Comparison of ENCODE assay signal across 27 cellular contexts in the genomic region with DNA sequence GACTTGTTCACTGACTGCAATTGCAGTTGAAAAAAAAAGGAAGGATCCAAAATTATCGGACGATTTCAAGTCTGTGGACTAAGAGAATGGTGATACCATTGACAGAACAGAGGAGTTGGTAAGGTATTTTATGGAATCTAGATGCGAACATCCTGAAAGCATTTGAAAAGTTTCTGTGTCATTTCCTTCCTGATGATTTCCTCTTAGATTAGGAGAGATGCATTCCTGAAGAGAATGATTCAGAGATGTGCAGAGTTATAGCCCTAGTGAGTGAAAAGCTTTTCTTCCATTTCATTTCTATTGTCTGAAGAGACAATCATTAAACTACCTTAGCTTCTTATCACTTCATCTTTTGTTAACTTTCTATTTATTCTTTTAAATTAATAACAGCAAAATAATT.
DNase-seq lines count a peak whose midpoint lies in the region; ATAC-seq, FAIRE-seq and TF ChIP-seq lines count a peak whose summit lies in the region.
"Had no signal": no experiment of that assay in that cellular context is flagged by ENCODE, and none has a peak within 500 bp of the region (broad histone marks: within the 10 kb centered on the region; RNA-seq: fewer than 3 reads in every experiment).

No MANE protein-coding gene starts in this region.

- H2AFZ ChIP-seq in IMR-90 (replicated peaks; ENCODE audit: low read length, poor library complexity): no peak overlapping the region

- H3K27ac ChIP-seq in IMR-90 (ENCODE audit: insufficient read depth, low read length): no peak overlapping the region
- H3K27ac ChIP-seq: adrenal gland, cardiac muscle cell, colonic mucosa, ovary, SJCRH30, spleen had no signal

- H3K79me1 ChIP-seq in IMR-90 (ENCODE audit: low read depth in 1 of 2, low read length in 2 of 2): no peaks in the 10 kb centered on the region

- no peaks in the 10 kb centered on the region; the same call in 1 of the 2 replicates for H3K9me3 ChIP-seq in IMR-90 (ENCODE audit: control insufficient read depth, insufficient read depth, low read length)
- H3K9me3 ChIP-seq: colonic mucosa, ovary, SJCRH30, spleen had no signal

- H3K56ac ChIP-seq in IMR-90 (ENCODE audit: extremely low read depth, insufficient read depth, low read length): no peak overlapping the region

- H3K4me3 ChIP-seq in IMR-90 (ENCODE audit: insufficient read depth, low read depth, low read length) (no peak overlapping the region), bronchial epithelial cell (ENCODE audit: low read depth, low read length) (no peak overlapping the region)
- H3K4me3 ChIP-seq: adrenal gland, cardiac muscle cell, colonic mucosa, GM12878, ovary, SJCRH30, spleen had no signal

- ATAC-seq in IMR-90 (ENCODE audit: low read depth): 0 out of 2 replicates have a peak, but pooled peaks have one; percentile 22
- ATAC-seq: activated T-cell treated with anti-CD3 and anti-CD28 coated beads, Interleukin-2, amount 50 U/mL, for 72 hours; GM12878; Panc1 had no signal

- H3K23ac ChIP-seq in IMR-90 (ENCODE audit: low read depth, low read length): no peak overlapping the region

- peaks cover 5% of the 10 kb centered on the region; the same call in 1 of the 2 replicates for H3K4me1 ChIP-seq in IMR-90 (ENCODE audit: control insufficient read depth, insufficient read depth, low read length)
- H3K4me1 ChIP-seq: colonic mucosa, SJCRH30, spleen had no signal

- H3K27me3 ChIP-seq in IMR-90 (ENCODE audit: control insufficient read depth, insufficient read depth, low read length): no peaks in the 10 kb centered on the region
- no peaks in the 10 kb centered on the region for H3K27me3 ChIP-seq in bronchial epithelial cell (ENCODE audit: control insufficient read depth, insufficient read depth, low read length)
- H3K27me3 ChIP-seq: adrenal gland, cardiac muscle cell, colonic mucosa, ovary, SJCRH30, spleen had no signal

- no peak overlapping the region for H4K8ac ChIP-seq in IMR-90 (ENCODE audit: low read depth in 2 of 2, low read length in 2 of 2)

- no peak for TF ChIP-seq POLR2A in IMR-90 (IDR thresholded peaks at IDR 0.05; ENCODE audit: low read depth, low read length)

- POLR2A ChIA-PET in IMR-90 (lab: Charles Lee; ENCODE audit: unreplicated experiment): no interaction called here

- H3K36me3 ChIP-seq in IMR-90 (ENCODE audit: control insufficient read depth, insufficient read depth, low read length): no peaks in the 10 kb centered on the region
- no peaks in the 10 kb centered on the region for H3K36me3 ChIP-seq in bronchial epithelial cell (ENCODE audit: control insufficient read depth, insufficient read depth, low read length)
- H3K36me3 ChIP-seq: adrenal gland, cardiac muscle cell, colonic mucosa, ovary, SJCRH30, spleen had no signal

- no peak overlapping the region for H2BK15ac ChIP-seq in IMR-90 (ENCODE audit: low read depth, low read length)

- no peaks in the 10 kb centered on the region for H4K20me1 ChIP-seq in IMR-90 (ENCODE audit: insufficient read depth, low read length)

- no peak overlapping the region for H2BK5ac ChIP-seq in IMR-90 (ENCODE audit: low read depth, low read length, poor library complexity, severe bottlenecking)

- WGBS in IMR-90 (ENCODE audit: extremely low coverage in 2 of 2, insufficient read length in 1 of 2), 2 experiments: 100% methylated on average over 2 of the region's 3 CpGs; no CpG with 5 or more reads in 1 of the 2 experiments

- H2AK9ac ChIP-seq in IMR-90 (replicated peaks; ENCODE audit: low read depth, low read length, poor library complexity): no peak overlapping the region

- CTCF ChIA-PET in IMR-90 (lab: Yijun Ruan, JAX): no interaction called here

- no peak overlapping the region for H3K18ac ChIP-seq in IMR-90 (ENCODE audit: low read depth, low read length)

- TF ChIP-seq RAD21 in IMR-90 (IDR thresholded peaks at IDR 0.05; ENCODE audit: low read length): no peak

- no peak overlapping the region for H4K5ac ChIP-seq in IMR-90 (ENCODE audit: low read depth, low read length)

- peak overlapping the region; percentile 40; the same call in 1 of the 2 replicates for H2BK20ac ChIP-seq in IMR-90 (ENCODE audit: low read depth, low read length)

- no peak for TF ChIP-seq CTCF in IMR-90 (conservative IDR thresholded peaks at IDR 0.05; ENCODE audit: low read depth, low read length)
- TF ChIP-seq CTCF in bronchial epithelial cell (IDR thresholded peaks at IDR 0.05; ENCODE audit: insufficient read depth, low read length, severe bottlenecking): no peak

- no peak overlapping the region for H3K14ac ChIP-seq in IMR-90 (replicated peaks; ENCODE audit: low read depth, low read length)

- in situ Hi-C loops in IMR-90 (cut with MboI; ENCODE audit: low sequenced_read_pairs): no loop called here

- DNase-seq in AG08395 (ENCODE audit: low spot score) (peak; percentile 12), IMR-90 (peak; percentile 35), bronchial epithelial cell (ENCODE audit: low read depth) (peak; percentile 8), lung microvascular endothelial cell (ENCODE audit: low read depth in 2 of 2) (peak; percentile 20 to 76), amniotic stem cell (lab: John Stamatoyannopoulos, UW) (no peak), NCI-H1694 treated with DMSO at 0.1 percent for 48 hours (lab: John Stamatoyannopoulos, UW) (no peak), RKO (ENCODE audit: low spot score) (no peak)
- no peak for DNase-seq in activated effector memory CD4-positive, alpha-beta T cell treated with Interleukin-2 at 50 U/mL for 16 hours
- DNase-seq: activated CD4-positive, CD25-positive, alpha-beta regulatory T cell; activated naive CD4-positive, alpha-beta T cell treated with Interleukin-2 at 50 U/mL for 16 hours; activated T-cell treated with anti-CD3 and anti-CD28 coated beads, Interleukin-2, amount 50 U/mL, for 72 hours; adrenal gland; C1 segment of cervical spinal cord; colonic mucosa; COR-L47; DMS79; NCI-H2029 treated with DMSO at 0.1 percent for 48 hours; NCI-H526 treated with DMSO at 0.1 percent for 48 hours; ovary; retina; SJCRH30; spleen; stimulated activated CD4-positive, alpha-beta T cell treated with anti-CD3 and anti-CD28 coated beads, Interleukin-4, amount 100 ng/mL, for 1 hour; T-helper 1 cell had no signal

- intact Hi-C loops in IMR-90 (cut with micrococcal nuclease): loop anchor here (1.0 kb wide), 1 partner anchor 39 kb away; no protein-coding TSS in a partner anchor

- no peak overlapping the region for H2BK120ac ChIP-seq in IMR-90 (ENCODE audit: low read depth, low read length)

- H3K9me1 ChIP-seq in IMR-90 (ENCODE audit: insufficient read depth, low read length): no peaks in the 10 kb centered on the region

- BruUV-seq in IMR-90 (replicated peaks; lab: Mats Ljungman, UMichigan): no TSS peak

- no peak overlapping the region for H4K91ac ChIP-seq in IMR-90 (ENCODE audit: insufficient read depth, low read depth, low read length)

- no peak overlapping the region for H2AK5ac ChIP-seq in IMR-90 (ENCODE audit: low read depth, low read length)

- no peak overlapping the region for H3K9ac ChIP-seq in IMR-90 (ENCODE audit: low read depth, low read length)

- no peak overlapping the region for H3K4me2 ChIP-seq in IMR-90 (ENCODE audit: low read depth, low read length)

- dilution Hi-C loops in IMR-90 (cut with HindIII; ENCODE audit: low sequenced_read_pairs, unreplicated experiment): no loop called here

- FAIRE-seq in bronchial epithelial cell (lab: Jason Lieb, UNC): no peak
- FAIRE-seq: GM12878 had no signal

- H3K4ac ChIP-seq in IMR-90 (ENCODE audit: low read depth, low read length): no peak overlapping the region

TF ChIP-seq in IMR-90, 13 proteins besides CTCF, POLR2A, EP300 and RAD21:
- TF ChIP-seq MAFK (IDR thresholded peaks at IDR 0.05; ENCODE audit: low read depth, low read length) (no peak), CEBPB (IDR thresholded peaks at IDR 0.05; ENCODE audit: low read depth, low read length) (no peak), MAZ (IDR thresholded peaks at IDR 0.05; ENCODE audit: borderline replicate concordance, low read depth, low read length) (no peak), NFE2L2 (IDR thresholded peaks at IDR 0.05; ENCODE audit: low read depth, low read length) (no peak), SMC3 (IDR thresholded peaks at IDR 0.05; ENCODE audit: low read depth, low read length) (no peak), RFX5 (IDR thresholded peaks at IDR 0.05; ENCODE audit: low read depth, low read length) (no peak), MXI1 (IDR thresholded peaks at IDR 0.05; ENCODE audit: borderline replicate concordance, low read depth, low read length) (no peak)
TF ChIP-seq in IMR-90: peak in this region for 0.

Comparison
In these comparisons a context has a peak if more than half of its experiments do, and no peak if none do; other contexts are left out.
1. DNase-seq: peak in AG08395 (single experiment), IMR-90 (single experiment), bronchial epithelial cell (single experiment) and lung microvascular endothelial cell (2 of 2); none in activated effector memory CD4-positive, alpha-beta T cell treated with Interleukin-2 at 50 U/mL for 16 hours (single experiment), amniotic stem cell (single experiment), NCI-H1694 treated with DMSO at 0.1 percent for 48 hours (single experiment) and RKO (single experiment).